ENCODE assay signal across 14 cellular contexts in genomic region chr7:42096262-42096661, GRCh38.
DNase-seq lines count a peak whose midpoint lies in the region; ATAC-seq and TF ChIP-seq lines count a peak whose summit lies in the region.
"Had no signal": no experiment of that assay in that cellular context is flagged by ENCODE, and none has a peak within 500 bp of the region (broad histone marks: within the 10 kb centered on the region; RNA-seq: fewer than 3 reads in every experiment).

No MANE protein-coding gene starts in this region.

- TF ChIP-seq CTCF in esophagus squamous epithelium (IDR thresholded peaks at IDR 0.05) (no peak), omental fat pad (IDR thresholded peaks at IDR 0.05) (no peak), uterus (IDR thresholded peaks at IDR 0.05) (no peak)

- H3K4me3 ChIP-seq in esophagus squamous epithelium (no peak overlapping the region), uterus (no peak overlapping the region)

- no peaks in the 10 kb centered on the region for H3K36me3 Mint-ChIP-seq in stimulated activated naive CD8-positive, alpha-beta T cell treated with anti-CD3 and anti-CD28 coated beads, Interleukin-15, Interleukin-2, amounts not matched to agents 100 ng/mL and 50 ng/mL, for 24 hours (ENCODE audit: low read depth)
- H3K36me3 Mint-ChIP-seq: CD8-positive, alpha-beta T cell; T-cell had no signal

- H3K9me3 ChIP-seq in esophagus squamous epithelium: no peaks in the 10 kb centered on the region
- H3K9me3 ChIP-seq in uterus: no peaks in the 10 kb centered on the region

- no peaks in the 10 kb centered on the region for H3K4me1 Mint-ChIP-seq in stimulated activated naive CD8-positive, alpha-beta T cell treated with anti-CD3 and anti-CD28 coated beads, Interleukin-15, Interleukin-2, amounts not matched to agents 100 ng/mL and 50 ng/mL, for 24 hours (ENCODE audit: low read depth)
- H3K4me1 Mint-ChIP-seq: activated CD4-positive, alpha-beta T cell treated with anti-CD3 and anti-CD28 coated beads, Interleukin-2, amount 10 ng/mL, durations not matched to agents 7 days and 5 days; T-cell had no signal

- H3K27me3 Mint-ChIP-seq in stimulated activated naive CD8-positive, alpha-beta T cell treated with anti-CD3 and anti-CD28 coated beads, Interleukin-15, Interleukin-2, amounts not matched to agents 100 ng/mL and 50 ng/mL, for 24 hours: no peaks in the 10 kb centered on the region
- H3K27me3 Mint-ChIP-seq: activated CD4-positive, alpha-beta T cell treated with anti-CD3 and anti-CD28 coated beads, Interleukin-2, amount 10 ng/mL, durations not matched to agents 7 days and 5 days had no signal

- TF ChIP-seq POLR2A in esophagus squamous epithelium (IDR thresholded peaks at IDR 0.05) (no peak), uterus (IDR thresholded peaks at IDR 0.05) (no peak)

- H3K27ac Mint-ChIP-seq in stimulated activated naive CD8-positive, alpha-beta T cell treated with anti-CD3 and anti-CD28 coated beads, Interleukin-15, Interleukin-2, amounts not matched to agents 100 ng/mL and 50 ng/mL, for 24 hours: peak overlapping the region; percentile 24
- H3K27ac Mint-ChIP-seq: activated CD4-positive, alpha-beta T cell treated with anti-CD3 and anti-CD28 coated beads, Interleukin-2, amount 10 ng/mL, durations not matched to agents 7 days and 5 days; CD8-positive, alpha-beta T cell; T-cell had no signal

- H3K36me3 ChIP-seq in esophagus squamous epithelium (no peaks in the 10 kb centered on the region), uterus (no peaks in the 10 kb centered on the region)

- H3K4me1 ChIP-seq in esophagus squamous epithelium: peaks cover 0 to 53% (median 26%) of the 10 kb centered on the region in 3 donors
- peaks cover 0 to 8% of the 10 kb centered on the region in 2 donors for H3K4me1 ChIP-seq in uterus

- no peak overlapping the region for H3K4me3 Mint-ChIP-seq in stimulated activated naive CD8-positive, alpha-beta T cell treated with anti-CD3 and anti-CD28 coated beads, Interleukin-15, Interleukin-2, amounts not matched to agents 100 ng/mL and 50 ng/mL, for 24 hours
- H3K4me3 Mint-ChIP-seq: activated CD4-positive, alpha-beta T cell treated with anti-CD3 and anti-CD28 coated beads, Interleukin-2, amount 10 ng/mL, durations not matched to agents 7 days and 5 days; CD8-positive, alpha-beta T cell; T-cell had no signal

- WGBS in esophagus squamous epithelium, 2 donors: 79 to 86% methylated on average over 7 to 8 of the region's 8 CpGs

- intact Hi-C loops in esophagus squamous epithelium (cut with DNase I): no loop called here
- intact Hi-C loops in uterus (cut with DNase I; ENCODE audit: low total_unique reads): no loop called here

- ATAC-seq in stimulated activated naive CD8-positive, alpha-beta T cell treated with anti-CD3 and anti-CD28 coated beads, Interleukin-15, Interleukin-2, amounts not matched to agents 100 U/mL and 50 U/mL, for 24 hours: no peak
- ATAC-seq in omental fat pad (ENCODE audit: low FRiP score): peak; percentile 25
- ATAC-seq: CD8-positive, alpha-beta T cell; T-cell had no signal

- H3K27ac ChIP-seq in esophagus squamous epithelium (peak overlapping the region in 3 of 4 donors; percentile 4 to 67 (median 52)), uterus (no peak overlapping the region)

- H3K9me3 Mint-ChIP-seq in stimulated activated naive CD8-positive, alpha-beta T cell treated with anti-CD3 and anti-CD28 coated beads, Interleukin-15, Interleukin-2, amounts not matched to agents 100 ng/mL and 50 ng/mL, for 24 hours: no peaks in the 10 kb centered on the region
- H3K9me3 Mint-ChIP-seq: activated CD4-positive, alpha-beta T cell treated with anti-CD3 and anti-CD28 coated beads, Interleukin-2, amount 10 ng/mL, durations not matched to agents 7 days and 5 days; CD8-positive, alpha-beta T cell had no signal

- DNase-seq in stimulated activated naive CD8-positive, alpha-beta T cell treated with anti-CD3 and anti-CD28 coated beads, Interleukin-15, Interleukin-2, amounts not matched to agents 100 U/mL and 50 U/mL, for 24 hours: no peak
- no peak for DNase-seq in esophagus squamous epithelium (lab: John Stamatoyannopoulos, UW)
- DNase-seq in omental fat pad (ENCODE audit: low spot score): no peak
- DNase-seq in activated CD4-positive, alpha-beta T cell treated with anti-CD3 and anti-CD28 coated beads, Interleukin-2, amount 50 U/mL, for 1 hour: no peak
- DNase-seq in AG08395 (ENCODE audit: low spot score): no peak
- DNase-seq in GOT3 (lab: John Stamatoyannopoulos, UW): no peak
- DNase-seq in uterus: no peak
- DNase-seq: activated CD4-positive, alpha-beta T cell treated with anti-CD3 and anti-CD28 coated beads, Interleukin-2, amount 10 ng/mL, durations not matched to agents 7 days and 5 days; amygdala; CD8-positive, alpha-beta T cell; kidney glomerular epithelial cell; NCI-H1694 treated with DMSO at 0.1 percent for 48 hours; T-cell had no signal

- H3K27me3 ChIP-seq in esophagus squamous epithelium (no peaks in the 10 kb centered on the region), uterus (no peaks in the 10 kb centered on the region)

Comparison
In these comparisons a context has a peak if more than half of its experiments do, and no peak if none do; other contexts are left out.
1. H3K27ac ChIP-seq: peak in esophagus squamous epithelium (3 of 4); none in uterus (0 of 2).